26 cellular contexts compared by ENCODE assay signal in the genomic region with DNA sequence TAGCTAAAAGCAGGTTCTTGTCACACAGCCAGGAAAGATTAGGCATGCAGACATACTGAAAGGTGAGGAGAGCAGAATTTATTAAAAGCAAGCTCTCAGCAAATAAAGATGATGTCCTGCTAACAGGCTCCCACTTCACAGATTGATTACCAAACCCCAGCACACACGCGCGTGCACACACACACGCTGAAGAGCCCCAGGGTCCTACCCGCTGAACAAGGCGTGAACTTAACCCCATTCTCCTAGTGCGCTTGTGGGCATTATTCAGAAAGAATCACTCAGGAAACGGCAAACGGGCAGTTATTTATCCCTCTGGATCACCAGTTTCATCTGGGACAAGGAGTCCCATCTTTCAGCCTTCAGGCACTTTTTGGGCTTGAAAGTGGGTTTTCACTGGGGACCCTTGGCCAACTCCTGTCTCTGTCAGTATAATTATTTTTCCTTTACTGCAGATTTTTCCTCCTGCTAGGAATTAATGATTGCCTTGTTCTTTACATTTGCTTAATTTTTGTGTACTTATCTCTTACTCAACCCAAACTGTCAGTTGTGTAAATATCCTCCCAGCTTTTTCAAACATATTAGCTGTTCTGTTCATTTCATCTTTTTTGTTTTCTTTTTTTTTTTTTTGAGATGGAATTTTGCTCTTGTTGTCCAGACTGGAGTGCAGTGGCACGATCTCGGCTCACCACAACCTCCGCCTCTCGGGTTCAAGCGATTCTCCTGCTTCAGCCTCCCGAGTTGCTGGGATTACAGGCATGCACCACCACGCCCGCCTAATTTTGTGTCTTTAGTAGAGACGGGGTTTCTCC.
"Had no signal": no experiment of that assay in that cellular context is flagged by ENCODE, and none has a peak within 500 bp of the region (broad histone marks: within the 10 kb centered on the region; RNA-seq: fewer than 3 reads in every experiment).

No MANE protein-coding gene starts in this region.

- H3K27me3 ChIP-seq: adrenal gland, ascending aorta, brain microvascular endothelial cell, esophagus muscularis mucosa, gastrocnemius medialis, left lung, neural progenitor cell, spleen, upper lobe of left lung had no signal

- H3K4me3 ChIP-seq: adrenal gland, ascending aorta, esophagus muscularis mucosa, gastrocnemius medialis, left lung, neural progenitor cell, spleen, upper lobe of left lung had no signal

- H3K27me3 Mint-ChIP-seq: activated B cell treated with CpG ODN at 0.5 μM for 24 hours; activated CD4-positive, alpha-beta T cell treated with anti-CD3 and anti-CD28 coated beads for 36 hours; activated naive CD8-positive, alpha-beta T cell; activated T-cell treated with anti-CD3 and anti-CD28 coated beads, Interleukin-2, amount 50 U/mL, for 24 hours; activated T-helper 17 cell treated with anti-CD3 and anti-CD28 coated beads, Interleukin-2, amount 50 U/mL, for 72 hours; effector memory CD8-positive, alpha-beta T cell; naive thymus-derived CD8-positive, alpha-beta T cell had no signal

- ATAC-seq: activated CD4-positive, alpha-beta T cell treated with anti-CD3 and anti-CD28 coated beads for 36 hours; activated T-helper 17 cell treated with anti-CD3 and anti-CD28 coated beads, Interleukin-2, amount 50 U/mL, for 72 hours; effector memory CD8-positive, alpha-beta T cell; gastrocnemius medialis; left lung; naive thymus-derived CD8-positive, alpha-beta T cell; stimulated activated naive CD8-positive, alpha-beta T cell treated with anti-CD3 and anti-CD28 coated beads, Interleukin-15, Interleukin-2, amounts not matched to agents 100 U/mL and 50 U/mL, for 24 hours had no signal

- H3K4me1 Mint-ChIP-seq: neural progenitor cell had no signal

- H3K27ac Mint-ChIP-seq: activated B cell treated with CpG ODN at 0.5 μM for 24 hours; activated CD4-positive, alpha-beta T cell treated with anti-CD3 and anti-CD28 coated beads for 36 hours; activated naive CD8-positive, alpha-beta T cell; activated T-cell treated with anti-CD3 and anti-CD28 coated beads, Interleukin-2, amount 50 U/mL, for 24 hours; activated T-helper 17 cell treated with anti-CD3 and anti-CD28 coated beads, Interleukin-2, amount 50 U/mL, for 72 hours; effector memory CD8-positive, alpha-beta T cell; naive thymus-derived CD8-positive, alpha-beta T cell; neural progenitor cell; T-helper 1 cell treated with Interleukin-12 subunit alpha and Interleukin-12 subunit beta and Interleukin-4 antibody, amounts not matched to agents 30 μg/mL and 1 μg/mL, for 36 hours had no signal

- DNase-seq: activated B cell treated with CpG ODN at 0.5 μM for 24 hours; activated CD4-positive, alpha-beta T cell treated with anti-CD3 and anti-CD28 coated beads for 36 hours; activated CD4-positive, alpha-beta T cell treated with anti-CD3 and anti-CD28 coated beads, Interleukin-2, amount 50 U/mL, for 4 hours; activated CD8-positive, alpha-beta memory T cell treated with anti-CD3 and anti-CD28 coated beads for 24 hours; activated CD8-positive, alpha-beta memory T cell treated with anti-CD3 and anti-CD28 coated beads, Interleukin-2, amount 50 U/mL, for 4 hours; activated T-cell treated with anti-CD3 and anti-CD28 coated beads, Interleukin-2, amount 50 U/mL, for 24 hours; adrenal gland; brain microvascular endothelial cell; caudate nucleus; effector memory CD8-positive, alpha-beta T cell; gastrocnemius medialis; head of caudate nucleus; kidney; left lung; naive thymus-derived CD8-positive, alpha-beta T cell; spleen; stimulated activated CD4-positive, alpha-beta T cell treated with anti-CD3 and anti-CD28 coated beads, Interleukin-4, amount 100 ng/mL, for 1 hour; stimulated activated naive CD8-positive, alpha-beta T cell treated with anti-CD3 and anti-CD28 coated beads, Interleukin-15, Interleukin-2, amounts not matched to agents 100 U/mL and 50 U/mL, for 24 hours; T1000; upper lobe of left lung had no signal

- H3K9ac ChIP-seq: neural progenitor cell had no signal

- H3K27ac ChIP-seq: adrenal gland, ascending aorta, brain microvascular endothelial cell, esophagus muscularis mucosa, gastrocnemius medialis, left lung, neural progenitor cell, spleen, upper lobe of left lung had no signal

- H3K9me3 ChIP-seq: adrenal gland, gastrocnemius medialis, upper lobe of left lung had no signal

- H3K4me1 ChIP-seq: adrenal gland, ascending aorta, gastrocnemius medialis, left lung, neural progenitor cell, spleen had no signal

- H3K4me3 Mint-ChIP-seq: activated B cell treated with CpG ODN at 0.5 μM for 24 hours; activated CD4-positive, alpha-beta T cell treated with anti-CD3 and anti-CD28 coated beads for 36 hours; activated naive CD8-positive, alpha-beta T cell; activated T-cell treated with anti-CD3 and anti-CD28 coated beads, Interleukin-2, amount 50 U/mL, for 24 hours; activated T-helper 17 cell treated with anti-CD3 and anti-CD28 coated beads, Interleukin-2, amount 50 U/mL, for 72 hours; effector memory CD8-positive, alpha-beta T cell; naive thymus-derived CD8-positive, alpha-beta T cell; neural progenitor cell; T-helper 1 cell treated with Interleukin-12 subunit alpha and Interleukin-12 subunit beta and Interleukin-4 antibody, amounts not matched to agents 30 μg/mL and 1 μg/mL, for 36 hours had no signal
